18 cellular contexts compared by ENCODE assay signal in the genomic region with DNA sequence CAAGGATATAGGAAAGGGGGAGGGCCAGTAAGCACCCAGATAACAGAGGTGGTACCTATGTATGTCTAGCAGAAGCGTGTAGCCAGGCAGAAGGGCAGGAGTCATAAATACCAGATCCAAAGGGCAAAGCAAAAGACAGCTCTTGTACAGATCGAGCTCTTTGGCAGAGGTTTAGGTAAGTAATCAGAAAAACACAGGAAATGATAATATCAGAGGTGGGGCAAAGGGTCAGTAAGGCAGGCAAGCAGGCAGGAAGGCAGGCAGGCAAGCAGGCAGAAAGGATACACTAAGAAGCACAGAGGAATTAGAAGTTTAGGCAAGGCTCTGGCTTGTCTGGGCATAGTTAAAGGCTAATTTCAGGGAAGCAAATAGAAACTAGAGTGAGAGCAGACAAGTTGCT. TPM values are rescaled to one million over a fixed set of nuclear protein-coding genes. Genes with fewer than 3 reads are reported as not detected.
DNase-seq lines count a peak whose midpoint lies in the region; ATAC-seq, FAIRE-seq and TF ChIP-seq lines count a peak whose summit lies in the region.
"Had no signal": no experiment of that assay in that cellular context is flagged by ENCODE, and none has a peak within 500 bp of the region (broad histone marks: within the 10 kb centered on the region; RNA-seq: fewer than 3 reads in every experiment).

No MANE protein-coding gene starts in this region.

- TF ChIP-seq RAD21 in liver (IDR thresholded peaks at IDR 0.05) (peak in 1 of 2 donors; percentile 47), HepG2 (CRISPR knock-in tag; IDR thresholded peaks at IDR 0.05) (no peak)

- in situ Hi-C loops in HepG2 (cut with HindIII; ENCODE audit: extremely low pct_ligation_motif_present, low pct_unique_long_range_greater_than_20kb) = no loop called here

- TF ChIP-seq EP300 in HepG2 (IDR thresholded peaks at IDR 0.05; ENCODE audit: low read depth in 2 of 2, low read length in 2 of 2) (no peak), HepG2 (CRISPR knock-in tag; IDR thresholded peaks at IDR 0.05; ENCODE audit: borderline replicate concordance) (no peak)

- H3K9me3 ChIP-seq in liver (ENCODE audit: control insufficient read depth in 4 of 4, low read length in 3 of 4) = no peaks in the 10 kb centered on the region
- no peaks in the 10 kb centered on the region for H3K9me3 ChIP-seq in HepG2 (ENCODE audit: low read length)
- H3K9me3 ChIP-seq in mucosa of stomach (ENCODE audit: control insufficient read depth, low read length) = no peaks in the 10 kb centered on the region
- H3K9me3 ChIP-seq: MG63, testis had no signal

- CTCF ChIA-PET in HepG2 (lab: Yijun Ruan, JAX; ENCODE audit: low intra/inter-chr PET ratio, low total read pairs) = no interaction called here

- peaks cover 9 to 32% (median 28%) of the 10 kb centered on the region in 4 donors for H3K4me1 ChIP-seq in liver (ENCODE audit: control insufficient read depth in 4 of 4, insufficient read depth in 4 of 4, low read length in 3 of 4)
- H3K4me1 ChIP-seq in HepG2 (ENCODE audit: insufficient read depth, low read length) = no peaks in the 10 kb centered on the region
- peaks cover 31% of the 10 kb centered on the region for H3K4me1 ChIP-seq in mucosa of stomach (ENCODE audit: control insufficient read depth, insufficient read depth, low read length)
- H3K4me1 ChIP-seq: testis had no signal

- POLR2A ChIA-PET in HepG2 (lab: Yijun Ruan, JAX) = no interaction called here

- no peak overlapping the region for H3K4me3 ChIP-seq in liver (ENCODE audit: low read depth in 1 of 3, low read length in 3 of 3)
- no peak overlapping the region for H3K4me3 ChIP-seq in HepG2 (replicated peaks in 1 of 3; ENCODE audit: insufficient read depth in 1 of 3, low read depth in 2 of 3, low read length in 3 of 3)
- H3K4me3 ChIP-seq in bronchial epithelial cell (ENCODE audit: low read depth, low read length) = no peak overlapping the region
- H3K4me3 ChIP-seq in mucosa of stomach (ENCODE audit: low read length) = no peak overlapping the region
- H3K4me3 ChIP-seq: MG63, testis had no signal

- H3K79me2 ChIP-seq in HepG2 (ENCODE audit: insufficient read depth, low read length) = no peaks in the 10 kb centered on the region

- FAIRE-seq in HepG2 (lab: Jason Lieb, UNC) (no peak), bronchial epithelial cell (lab: Jason Lieb, UNC) (no peak)

- ATAC-seq in HepG2 = no peak
- no peak for ATAC-seq in HG02970 (IDR thresholded peaks at IDR 0.05; ENCODE audit: low FRiP score, unreplicated experiment)
- no peak for ATAC-seq in HG03135 (IDR thresholded peaks at IDR 0.05; ENCODE audit: unreplicated experiment)
- ATAC-seq: naive thymus-derived CD4-positive, alpha-beta T cell had no signal

- TF ChIP-seq CTCF in liver (IDR thresholded peaks at IDR 0.05; ENCODE audit: low read depth, low read length, missing input control) (no peak), HepG2 (CRISPR knock-in tag; IDR thresholded peaks at IDR 0.05) (no peak), bronchial epithelial cell (IDR thresholded peaks at IDR 0.05; ENCODE audit: insufficient read depth, low read length, severe bottlenecking) (no peak)

- intact Hi-C loops in HepG2 (cut with micrococcal nuclease; ENCODE audit: unreplicated experiment) = no loop called here

- WGBS in liver = 29% methylated on average over 2 of the region's 2 CpGs
- WGBS in HepG2 (ENCODE audit: low lambda C conversion rate) = 90% methylated on average over 2 of the region's 2 CpGs

- H2AFZ ChIP-seq in HepG2 (ENCODE audit: low read length) = no peak overlapping the region

- H3K9ac ChIP-seq in liver (ENCODE audit: low read depth in 1 of 2, low read length in 2 of 2) (no peak overlapping the region), HepG2 (ENCODE audit: insufficient read depth, low read depth, low read length) (no peak overlapping the region), mucosa of stomach (ENCODE audit: low read length) (peak overlapping the region; percentile 36)

- peak overlapping the region; percentile 69 to 81 for H3K27ac ChIP-seq in liver (ENCODE audit: low read depth in 1 of 2, low read length in 2 of 2)
- no peak overlapping the region for H3K27ac ChIP-seq in HepG2 (ENCODE audit: extremely low read length, insufficient read depth, low read length)
- H3K27ac ChIP-seq: testis had no signal

- DNase-seq in HepG2 (ENCODE audit: low spot score) = no peak
- DNase-seq in bronchial epithelial cell (ENCODE audit: low read depth) = peak; percentile 41
- no peak for DNase-seq in cerebellar cortex (ENCODE audit: low spot score)
- no peak for DNase-seq in DMS 273 treated with DMSO at 0.1 percent for 48 hours (lab: John Stamatoyannopoulos, UW)
- DNase-seq: activated CD4-positive, CD25-positive, alpha-beta regulatory T cell; activated T-cell treated with anti-CD3 and anti-CD28 coated beads for 4 hours; AML-193; amygdala; cortex of kidney; MG63; naive thymus-derived CD4-positive, alpha-beta T cell; NCI-H2029; NCI-H526 treated with DMSO at 0.1 percent for 48 hours; testis had no signal

- BruUV-seq in HepG2 (replicated peaks; lab: Mats Ljungman, UMichigan) = no TSS peak

- no peak overlapping the region for H3K4me2 ChIP-seq in HepG2 (ENCODE audit: low read depth, low read length)

- H4K20me1 ChIP-seq in HepG2 (ENCODE audit: insufficient read depth, low read length) = no peaks in the 10 kb centered on the region

- H3K27me3 ChIP-seq in liver (ENCODE audit: control insufficient read depth in 4 of 4, insufficient read depth in 4 of 4, low read length in 3 of 4) (no peaks in the 10 kb centered on the region), HepG2 (ENCODE audit: control insufficient read depth in 1 of 2, insufficient read depth in 2 of 2, low read length in 2 of 2) (no peaks in the 10 kb centered on the region), bronchial epithelial cell (ENCODE audit: control insufficient read depth, insufficient read depth, low read length) (no peaks in the 10 kb centered on the region), mucosa of stomach (ENCODE audit: control insufficient read depth, insufficient read depth, low read length) (no peaks in the 10 kb centered on the region)
- H3K27me3 ChIP-seq: MG63, testis had no signal

- TF ChIP-seq POLR2A in HepG2 (IDR thresholded peaks at IDR 0.05; ENCODE audit: insufficient read depth in 1 of 2, low read depth in 2 of 2, low read length in 2 of 2) = no peak

- H3K36me3 ChIP-seq in liver (ENCODE audit: control insufficient read depth in 4 of 4, insufficient read depth in 3 of 4, low read depth in 1 of 4, low read length in 3 of 4) (peaks cover 0 to 12% (median 5%) of the 10 kb centered on the region in 4 donors), HepG2 (replicated peaks in 1 of 2; ENCODE audit: control insufficient read depth in 1 of 2, insufficient read depth in 2 of 2, low read length in 2 of 2) (peaks cover 28 to 54% of the 10 kb centered on the region in 2 experiments), bronchial epithelial cell (ENCODE audit: control insufficient read depth, insufficient read depth, low read length) (no peaks in the 10 kb centered on the region), mucosa of stomach (ENCODE audit: control insufficient read depth, insufficient read depth, low read length) (no peaks in the 10 kb centered on the region)

TF ChIP-seq in liver, 16 proteins besides CTCF, POLR2A, EP300 and RAD21 (continues in another document):
- TF ChIP-seq EGR1 (IDR thresholded peaks at IDR 0.05; ENCODE audit: low read depth in 2 of 2) = no peak
- TF ChIP-seq, protein P1, sequence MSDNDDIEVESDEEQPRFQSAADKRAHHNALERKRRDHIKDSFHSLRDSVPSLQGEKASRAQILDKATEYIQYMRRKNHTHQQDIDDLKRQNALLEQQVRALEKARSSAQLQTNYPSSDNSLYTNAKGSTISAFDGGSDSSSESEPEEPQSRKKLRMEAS (IDR thresholded peaks at IDR 0.05) = peak; percentile 57
- TF ChIP-seq RXRA (IDR thresholded peaks at IDR 0.05) = peak; percentile 68
- TF ChIP-seq NR2F2 (IDR thresholded peaks at IDR 0.05) = peak; percentile 61
- TF ChIP-seq FOXA2 (IDR thresholded peaks at IDR 0.05) = peak; percentile 14
- TF ChIP-seq FOXA1 (IDR thresholded peaks at IDR 0.05) = no peak

TF ChIP-seq in HepG2, 621 proteins besides CTCF, POLR2A, EP300 and RAD21 (continues in another document):
- TF ChIP-seq MED8 (CRISPR knock-in tag; IDR thresholded peaks at IDR 0.05; ENCODE audit: insufficient replicate concordance) (no peak), KDM5B (CRISPR knock-in tag; IDR thresholded peaks at IDR 0.05; ENCODE audit: borderline replicate concordance) (no peak)

RNA-seq across cellular contexts. Expression of a gene that starts 22.7 kb away (rescaled TPM):
- total RNA-seq in liver (under 1 TPM; 0.09 to 0.67 TPM), HepG2 (2016; rRNA removed; fragmentation: Illumina TruSeq; extraction: Trizol) (0.07 TPM in 1 of 2 replicates, not detected in the other), bronchial epithelial cell (under 0.01 and 0.26 TPM in 2 replicates)
- polyA plus RNA-seq in liver (under 1 TPM; 0.02 to 0.68 TPM), HepG2 (2011; rRNA removed) (0.18 and 0.20 TPM in 2 replicates)
- not detected in 2 replicates for total RNA-seq in HepG2 (2016; cell fraction: cytosol; rRNA removed; fragmentation: Illumina TruSeq; extraction: Trizol; ENCODE audit: low read depth)
- total RNA-seq in HepG2 (2016; cell fraction: insoluble cytoplasmic fraction; rRNA removed; fragmentation: Illumina TruSeq; extraction: Trizol) = 0.19 TPM in 1 of 2 replicates, not detected in the other
- 0.09 TPM in 1 of 2 replicates, not detected in the other for total RNA-seq in HepG2 (2016; cell fraction: membrane; rRNA removed; fragmentation: Illumina TruSeq; extraction: Trizol)
- 0.31 and 0.50 TPM in 2 replicates for total RNA-seq in HepG2 (2016; cell fraction: nucleus; rRNA removed; fragmentation: Illumina TruSeq; extraction: Trizol)
- 0.05 and 0.08 TPM in 2 replicates for polyA plus RNA-seq in HepG2 (2011; cell fraction: cytosol; rRNA removed)
- 1.2 and 1.7 TPM in 2 replicates for polyA plus RNA-seq in HepG2 (2011; cell fraction: nucleus; rRNA removed)
- polyA plus RNA-seq in HepG2 (2012) = 0.44 and 0.65 TPM in 2 replicates
- not detected in 2 replicates for polyA plus RNA-seq in HepG2 (2016; cell fraction: cytosol; fragmentation: Illumina TruSeq; extraction: Trizol; ENCODE audit: low read depth)
- not detected in 2 replicates for polyA plus RNA-seq in HepG2 (2016; cell fraction: insoluble cytoplasmic fraction; fragmentation: Illumina TruSeq; extraction: Trizol; ENCODE audit: low read depth)
- polyA plus RNA-seq in HepG2 (2016; cell fraction: membrane; fragmentation: Illumina TruSeq; extraction: Trizol; ENCODE audit: low read depth) = not detected in 2 replicates
- 0.60 and 0.71 TPM in 2 replicates for polyA plus RNA-seq in HepG2 (2016; cell fraction: nucleus; fragmentation: Illumina TruSeq; extraction: Trizol; ENCODE audit: insufficient read depth, low read depth)
- 0.37 and 1.3 TPM in 2 replicates for polyA minus RNA-seq in HepG2 (2011; rRNA and poly(A)+ RNA removed; ENCODE audit: low replicate concordance)
- not detected in 2 replicates for polyA minus RNA-seq in HepG2 (2011; cell fraction: cytosol; rRNA and poly(A)+ RNA removed)
- 2.1 and 2.4 TPM in 2 replicates for polyA minus RNA-seq in HepG2 (2011; cell fraction: nucleus; rRNA and poly(A)+ RNA removed)
